ENCODE assay signal across 23 cellular contexts in genomic region chr14:105131241-105131640, GRCh38.
"Had no signal": no experiment of that assay in that cellular context is flagged by ENCODE, and none has a peak within 500 bp of the region (broad histone marks: within the 10 kb centered on the region; RNA-seq: fewer than 3 reads in every experiment).

No MANE protein-coding gene starts in this region.

- DNase-seq: IMR-90, Kasumi-1, MM.1S, NCI-H1092 treated with DMSO at 0.1 percent for 48 hours, NCI-H1436, NCI-H1930, NCI-H2081, NCI-H226, NCI-H446, NCI-H510A, NCI-H524 treated with DMSO at 0.1 percent for 48 hours, NCI-H69, NCI-H774, Right ventricle myocardium superior, RPMI8226, SIG-M5, SK-N-SH, SW 1271, T-cell had no signal

- ATAC-seq: HepG2, T-cell had no signal

- H3K4me1 ChIP-seq: SJSA1 had no signal

- FAIRE-seq: HepG2, RCC 7860 had no signal

- H3K27ac ChIP-seq: KMS-11, SJSA1 had no signal

- H3K9me3 ChIP-seq: SK-N-SH had no signal

- H3K36me3 ChIP-seq: SJSA1 had no signal

- H3K4me3 ChIP-seq: SJSA1 had no signal
